ENCODE assay signal across 2 cellular contexts in the genomic region with DNA sequence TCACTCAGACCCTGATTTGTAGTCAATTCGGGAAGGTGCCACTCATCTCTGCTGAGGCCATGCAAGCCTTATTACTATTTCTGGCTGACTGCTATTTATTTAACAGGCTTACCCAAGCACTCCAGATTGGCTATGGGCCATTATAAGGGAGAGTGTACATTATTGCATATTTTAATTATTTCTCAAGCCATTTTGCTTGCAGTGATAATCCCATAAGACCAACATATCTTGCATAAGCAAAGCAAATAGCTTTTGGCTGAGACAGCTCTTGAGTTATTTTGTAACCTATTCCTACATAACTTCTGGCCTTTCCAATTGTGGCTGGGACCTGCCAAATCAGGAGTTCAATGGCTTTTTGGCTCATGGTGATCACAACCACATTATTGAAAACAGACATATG.
A peak's percentile ranks its signal among the peaks of the same experiment; 100 is the strongest.
TF ChIP-seq lines count a peak whose summit lies in the region.

No MANE protein-coding gene starts in this region.

TF ChIP-seq in liver, 16 proteins besides CTCF, POLR2A, EP300 and RAD21 (continued from another document):
- TF ChIP-seq GABPA (IDR thresholded peaks at IDR 0.05 in 1 of 2, conservative IDR thresholded peaks at IDR 0.05 in 1 of 2), result no peak
- TF ChIP-seq EGR1 (IDR thresholded peaks at IDR 0.05; ENCODE audit: low read depth in 2 of 2), result no peak
- TF ChIP-seq YY1 (IDR thresholded peaks at IDR 0.05), result peak; percentile 39
- TF ChIP-seq, protein P1, sequence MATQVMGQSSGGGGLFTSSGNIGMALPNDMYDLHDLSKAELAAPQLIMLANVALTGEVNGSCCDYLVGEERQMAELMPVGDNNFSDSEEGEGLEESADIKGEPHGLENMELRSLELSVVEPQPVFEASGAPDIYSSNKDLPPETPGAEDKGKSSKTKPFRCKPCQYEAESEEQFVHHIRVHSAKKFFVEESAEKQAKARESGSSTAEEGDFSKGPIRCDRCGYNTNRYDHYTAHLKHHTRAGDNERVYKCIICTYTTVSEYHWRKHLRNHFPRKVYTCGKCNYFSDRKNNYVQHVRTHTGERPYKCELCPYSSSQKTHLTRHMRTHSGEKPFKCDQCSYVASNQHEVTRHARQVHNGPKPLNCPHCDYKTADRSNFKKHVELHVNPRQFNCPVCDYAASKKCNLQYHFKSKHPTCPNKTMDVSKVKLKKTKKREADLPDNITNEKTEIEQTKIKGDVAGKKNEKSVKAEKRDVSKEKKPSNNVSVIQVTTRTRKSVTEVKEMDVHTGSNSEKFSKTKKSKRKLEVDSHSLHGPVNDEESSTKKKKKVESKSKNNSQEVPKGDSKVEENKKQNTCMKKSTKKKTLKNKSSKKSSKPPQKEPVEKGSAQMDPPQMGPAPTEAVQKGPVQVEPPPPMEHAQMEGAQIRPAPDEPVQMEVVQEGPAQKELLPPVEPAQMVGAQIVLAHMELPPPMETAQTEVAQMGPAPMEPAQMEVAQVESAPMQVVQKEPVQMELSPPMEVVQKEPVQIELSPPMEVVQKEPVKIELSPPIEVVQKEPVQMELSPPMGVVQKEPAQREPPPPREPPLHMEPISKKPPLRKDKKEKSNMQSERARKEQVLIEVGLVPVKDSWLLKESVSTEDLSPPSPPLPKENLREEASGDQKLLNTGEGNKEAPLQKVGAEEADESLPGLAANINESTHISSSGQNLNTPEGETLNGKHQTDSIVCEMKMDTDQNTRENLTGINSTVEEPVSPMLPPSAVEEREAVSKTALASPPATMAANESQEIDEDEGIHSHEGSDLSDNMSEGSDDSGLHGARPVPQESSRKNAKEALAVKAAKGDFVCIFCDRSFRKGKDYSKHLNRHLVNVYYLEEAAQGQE (IDR thresholded peaks at IDR 0.05), result no peak
- peak in 1 of 2 donors; percentile 58 for TF ChIP-seq HNF4A (conservative IDR thresholded peaks at IDR 0.05)
- peak in 1 of 2 donors; percentile 49 for TF ChIP-seq RXRA (IDR thresholded peaks at IDR 0.05)

TF ChIP-seq in HepG2, 621 proteins besides CTCF, POLR2A, EP300 and RAD21 (continued from another document):
- TF ChIP-seq, protein P2, sequence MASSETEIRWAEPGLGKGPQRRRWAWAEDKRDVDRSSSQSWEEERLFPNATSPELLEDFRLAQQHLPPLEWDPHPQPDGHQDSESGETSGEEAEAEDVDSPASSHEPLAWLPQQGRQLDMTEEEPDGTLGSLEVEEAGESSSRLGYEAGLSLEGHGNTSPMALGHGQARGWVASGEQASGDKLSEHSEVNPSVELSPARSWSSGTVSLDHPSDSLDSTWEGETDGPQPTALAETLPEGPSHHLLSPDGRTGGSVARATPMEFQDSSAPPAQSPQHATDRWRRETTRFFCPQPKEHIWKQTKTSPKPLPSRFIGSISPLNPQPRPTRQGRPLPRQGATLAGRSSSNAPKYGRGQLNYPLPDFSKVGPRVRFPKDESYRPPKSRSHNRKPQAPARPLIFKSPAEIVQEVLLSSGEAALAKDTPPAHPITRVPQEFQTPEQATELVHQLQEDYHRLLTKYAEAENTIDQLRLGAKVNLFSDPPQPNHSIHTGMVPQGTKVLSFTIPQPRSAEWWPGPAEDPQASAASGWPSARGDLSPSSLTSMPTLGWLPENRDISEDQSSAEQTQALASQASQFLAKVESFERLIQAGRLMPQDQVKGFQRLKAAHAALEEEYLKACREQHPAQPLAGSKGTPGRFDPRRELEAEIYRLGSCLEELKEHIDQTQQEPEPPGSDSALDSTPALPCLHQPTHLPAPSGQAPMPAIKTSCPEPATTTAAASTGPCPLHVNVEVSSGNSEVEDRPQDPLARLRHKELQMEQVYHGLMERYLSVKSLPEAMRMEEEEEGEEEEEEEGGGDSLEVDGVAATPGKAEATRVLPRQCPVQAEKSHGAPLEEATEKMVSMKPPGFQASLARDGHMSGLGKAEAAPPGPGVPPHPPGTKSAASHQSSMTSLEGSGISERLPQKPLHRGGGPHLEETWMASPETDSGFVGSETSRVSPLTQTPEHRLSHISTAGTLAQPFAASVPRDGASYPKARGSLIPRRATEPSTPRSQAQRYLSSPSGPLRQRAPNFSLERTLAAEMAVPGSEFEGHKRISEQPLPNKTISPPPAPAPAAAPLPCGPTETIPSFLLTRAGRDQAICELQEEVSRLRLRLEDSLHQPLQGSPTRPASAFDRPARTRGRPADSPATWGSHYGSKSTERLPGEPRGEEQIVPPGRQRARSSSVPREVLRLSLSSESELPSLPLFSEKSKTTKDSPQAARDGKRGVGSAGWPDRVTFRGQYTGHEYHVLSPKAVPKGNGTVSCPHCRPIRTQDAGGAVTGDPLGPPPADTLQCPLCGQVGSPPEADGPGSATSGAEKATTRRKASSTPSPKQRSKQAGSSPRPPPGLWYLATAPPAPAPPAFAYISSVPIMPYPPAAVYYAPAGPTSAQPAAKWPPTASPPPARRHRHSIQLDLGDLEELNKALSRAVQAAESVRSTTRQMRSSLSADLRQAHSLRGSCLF (CRISPR knock-in tag; IDR thresholded peaks at IDR 0.05; ENCODE audit: borderline replicate concordance), result no peak
- TF ChIP-seq, protein P3, sequence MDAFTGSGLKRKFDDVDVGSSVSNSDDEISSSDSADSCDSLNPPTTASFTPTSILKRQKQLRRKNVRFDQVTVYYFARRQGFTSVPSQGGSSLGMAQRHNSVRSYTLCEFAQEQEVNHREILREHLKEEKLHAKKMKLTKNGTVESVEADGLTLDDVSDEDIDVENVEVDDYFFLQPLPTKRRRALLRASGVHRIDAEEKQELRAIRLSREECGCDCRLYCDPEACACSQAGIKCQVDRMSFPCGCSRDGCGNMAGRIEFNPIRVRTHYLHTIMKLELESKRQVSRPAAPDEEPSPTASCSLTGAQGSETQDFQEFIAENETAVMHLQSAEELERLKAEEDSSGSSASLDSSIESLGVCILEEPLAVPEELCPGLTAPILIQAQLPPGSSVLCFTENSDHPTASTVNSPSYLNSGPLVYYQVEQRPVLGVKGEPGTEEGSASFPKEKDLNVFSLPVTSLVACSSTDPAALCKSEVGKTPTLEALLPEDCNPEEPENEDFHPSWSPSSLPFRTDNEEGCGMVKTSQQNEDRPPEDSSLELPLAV (CRISPR knock-in tag; conservative IDR thresholded peaks at IDR 0.05; ENCODE audit: low read depth), result no peak
- TF ChIP-seq NPAS2 (CRISPR knock-in tag; IDR thresholded peaks at IDR 0.05; ENCODE audit: borderline replicate concordance) (no peak), RAD51 (IDR thresholded peaks at IDR 0.05; ENCODE audit: borderline replicate concordance) (no peak), ZNF12 (CRISPR knock-in tag; IDR thresholded peaks at IDR 0.05) (no peak), XBP1 (CRISPR knock-in tag; IDR thresholded peaks at IDR 0.05) (no peak), ZNF766 (CRISPR knock-in tag; IDR thresholded peaks at IDR 0.05; ENCODE audit: borderline replicate concordance) (no peak), ZSCAN20 (CRISPR knock-in tag; IDR thresholded peaks at IDR 0.05; ENCODE audit: borderline replicate concordance) (no peak), HOXA7 (CRISPR knock-in tag; IDR thresholded peaks at IDR 0.05) (no peak)
- TF ChIP-seq, protein P4, sequence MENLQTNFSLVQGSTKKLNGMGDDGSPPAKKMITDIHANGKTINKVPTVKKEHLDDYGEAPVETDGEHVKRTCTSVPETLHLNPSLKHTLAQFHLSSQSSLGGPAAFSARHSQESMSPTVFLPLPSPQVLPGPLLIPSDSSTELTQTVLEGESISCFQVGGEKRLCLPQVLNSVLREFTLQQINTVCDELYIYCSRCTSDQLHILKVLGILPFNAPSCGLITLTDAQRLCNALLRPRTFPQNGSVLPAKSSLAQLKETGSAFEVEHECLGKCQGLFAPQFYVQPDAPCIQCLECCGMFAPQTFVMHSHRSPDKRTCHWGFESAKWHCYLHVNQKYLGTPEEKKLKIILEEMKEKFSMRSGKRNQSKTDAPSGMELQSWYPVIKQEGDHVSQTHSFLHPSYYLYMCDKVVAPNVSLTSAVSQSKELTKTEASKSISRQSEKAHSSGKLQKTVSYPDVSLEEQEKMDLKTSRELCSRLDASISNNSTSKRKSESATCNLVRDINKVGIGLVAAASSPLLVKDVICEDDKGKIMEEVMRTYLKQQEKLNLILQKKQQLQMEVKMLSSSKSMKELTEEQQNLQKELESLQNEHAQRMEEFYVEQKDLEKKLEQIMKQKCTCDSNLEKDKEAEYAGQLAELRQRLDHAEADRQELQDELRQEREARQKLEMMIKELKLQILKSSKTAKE (CRISPR knock-in tag; IDR thresholded peaks at IDR 0.05; ENCODE audit: borderline replicate concordance), result no peak
TF ChIP-seq in HepG2: peak in this region for 0.
